ENCODE assay signal across 1 cellular context in genomic region chr3:15616053-15616452, GRCh38.
A peak's percentile ranks its signal among the peaks of the same experiment; 100 is the strongest.
TF ChIP-seq lines count a peak whose summit lies in the region.

No MANE protein-coding gene starts in this region.

TF ChIP-seq in endothelial cell of umbilical vein, 7 proteins besides CTCF, POLR2A, EP300 and RAD21:
- peak; percentile 37 for TF ChIP-seq FOS (IDR thresholded peaks at IDR 0.05; ENCODE audit: borderline replicate concordance, insufficient read depth, low read length)
- no peak for TF ChIP-seq MYC (IDR thresholded peaks at IDR 0.05; ENCODE audit: low read depth, low read length)
